Comparison of ENCODE assay signal across 1 cellular context in genomic region chr2:127829845-127830246, GRCh38.
TF ChIP-seq lines count a peak whose summit lies in the region.

No MANE protein-coding gene starts in this region.

TF ChIP-seq in GM12878, 131 proteins besides CTCF, POLR2A, EP300 and RAD21 (continued from another document):
- TF ChIP-seq KLF5 (IDR thresholded peaks at IDR 0.05; ENCODE audit: partially characterized antibody) (peak; percentile 38), BCL11A (IDR thresholded peaks at IDR 0.05; ENCODE audit: low read depth, low read length) (peak; percentile 79), EGR1 (IDR thresholded peaks at IDR 0.05; ENCODE audit: borderline replicate concordance in 1 of 2, low read depth in 2 of 2, low read length in 2 of 2) (peak in 1 of 2 experiments; percentile 28; a peak in 1 of 3 replicates), RAD51 (IDR thresholded peaks at IDR 0.05) (peak; percentile 35; the same call in 1 of the 2 replicates), RFX5 (IDR thresholded peaks at IDR 0.05; ENCODE audit: low read depth, low read length) (no peak), IKZF1 (conservative IDR thresholded peaks at IDR 0.05) (peak; percentile 85), ZBED1 (IDR thresholded peaks at IDR 0.05; ENCODE audit: borderline replicate concordance) (peak; percentile 49; the same call in 1 of the 2 replicates), ZSCAN29 (IDR thresholded peaks at IDR 0.05) (no peak), SREBF2 (IDR thresholded peaks at IDR 0.05; ENCODE audit: low read length) (no peak), KDM1A (IDR thresholded peaks at IDR 0.05; ENCODE audit: borderline replicate concordance) (no peak), MXI1 (IDR thresholded peaks at IDR 0.05; ENCODE audit: low read depth, low read length) (peak; percentile 60; the same call in 1 of the 2 replicates), TCF7 (IDR thresholded peaks at IDR 0.05; ENCODE audit: borderline replicate concordance) (no peak), ZNF274 (IDR thresholded peaks at IDR 0.05; ENCODE audit: insufficient read depth, insufficient read length) (no peak), MTA3 (IDR thresholded peaks at IDR 0.05; ENCODE audit: borderline replicate concordance, low read length) (peak; percentile 88; the same call in 1 of the 2 replicates), PAX8 (IDR thresholded peaks at IDR 0.05) (no peak)
- TF ChIP-seq, protein P1, sequence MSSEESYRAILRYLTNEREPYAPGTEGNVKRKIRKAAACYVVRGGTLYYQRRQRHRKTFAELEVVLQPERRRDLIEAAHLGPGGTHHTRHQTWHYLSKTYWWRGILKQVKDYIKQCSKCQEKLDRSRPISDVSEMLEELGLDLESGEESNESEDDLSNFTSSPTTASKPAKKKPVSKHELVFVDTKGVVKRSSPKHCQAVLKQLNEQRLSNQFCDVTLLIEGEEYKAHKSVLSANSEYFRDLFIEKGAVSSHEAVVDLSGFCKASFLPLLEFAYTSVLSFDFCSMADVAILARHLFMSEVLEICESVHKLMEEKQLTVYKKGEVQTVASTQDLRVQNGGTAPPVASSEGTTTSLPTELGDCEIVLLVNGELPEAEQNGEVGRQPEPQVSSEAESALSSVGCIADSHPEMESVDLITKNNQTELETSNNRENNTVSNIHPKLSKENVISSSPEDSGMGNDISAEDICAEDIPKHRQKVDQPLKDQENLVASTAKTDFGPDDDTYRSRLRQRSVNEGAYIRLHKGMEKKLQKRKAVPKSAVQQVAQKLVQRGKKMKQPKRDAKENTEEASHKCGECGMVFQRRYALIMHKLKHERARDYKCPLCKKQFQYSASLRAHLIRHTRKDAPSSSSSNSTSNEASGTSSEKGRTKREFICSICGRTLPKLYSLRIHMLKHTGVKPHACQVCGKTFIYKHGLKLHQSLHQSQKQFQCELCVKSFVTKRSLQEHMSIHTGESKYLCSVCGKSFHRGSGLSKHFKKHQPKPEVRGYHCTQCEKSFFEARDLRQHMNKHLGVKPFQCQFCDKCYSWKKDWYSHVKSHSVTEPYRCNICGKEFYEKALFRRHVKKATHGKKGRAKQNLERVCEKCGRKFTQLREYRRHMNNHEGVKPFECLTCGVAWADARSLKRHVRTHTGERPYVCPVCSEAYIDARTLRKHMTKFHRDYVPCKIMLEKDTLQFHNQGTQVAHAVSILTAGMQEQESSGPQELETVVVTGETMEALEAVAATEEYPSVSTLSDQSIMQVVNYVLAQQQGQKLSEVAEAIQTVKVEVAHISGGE (CRISPR knock-in tag; IDR thresholded peaks at IDR 0.05) = no peak
- TF ChIP-seq, protein P2, sequence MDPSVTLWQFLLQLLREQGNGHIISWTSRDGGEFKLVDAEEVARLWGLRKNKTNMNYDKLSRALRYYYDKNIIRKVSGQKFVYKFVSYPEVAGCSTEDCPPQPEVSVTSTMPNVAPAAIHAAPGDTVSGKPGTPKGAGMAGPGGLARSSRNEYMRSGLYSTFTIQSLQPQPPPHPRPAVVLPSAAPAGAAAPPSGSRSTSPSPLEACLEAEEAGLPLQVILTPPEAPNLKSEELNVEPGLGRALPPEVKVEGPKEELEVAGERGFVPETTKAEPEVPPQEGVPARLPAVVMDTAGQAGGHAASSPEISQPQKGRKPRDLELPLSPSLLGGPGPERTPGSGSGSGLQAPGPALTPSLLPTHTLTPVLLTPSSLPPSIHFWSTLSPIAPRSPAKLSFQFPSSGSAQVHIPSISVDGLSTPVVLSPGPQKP (IDR thresholded peaks at IDR 0.05; ENCODE audit: low read depth, low read length) = no peak
